Comparison of ENCODE assay signal across 8 cellular contexts in the genomic region with DNA sequence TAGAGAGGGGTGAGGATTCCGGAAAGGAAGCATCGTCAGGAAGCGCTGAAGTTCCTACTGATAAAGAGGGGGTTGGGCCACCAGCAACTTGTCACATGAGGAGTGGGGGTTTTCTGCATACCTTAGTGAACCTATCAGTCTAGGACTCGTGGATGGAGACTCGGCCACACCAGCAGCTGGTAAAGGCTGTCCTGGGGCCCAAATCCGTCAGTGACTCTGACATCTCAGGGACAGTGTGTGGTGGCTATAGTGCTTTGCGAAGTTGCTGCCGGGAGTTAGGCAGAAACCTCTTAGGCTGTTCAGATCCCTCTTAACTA. TPM values are rescaled to one million over a fixed set of nuclear protein-coding genes. Genes with fewer than 3 reads are reported as not detected.
DNase-seq lines count a peak whose midpoint lies in the region; ATAC-seq and TF ChIP-seq lines count a peak whose summit lies in the region.

No MANE protein-coding gene starts in this region.

- TF ChIP-seq POLR2A in spleen (IDR thresholded peaks at IDR 0.05) = no peak

- H3K27ac Mint-ChIP-seq in T-helper 1 cell treated with Interleukin-12 subunit alpha and Interleukin-12 subunit beta and Interleukin-4 antibody, amounts not matched to agents 30 μg/mL and 1 μg/mL, for 36 hours = no peak overlapping the region

- H3K4me3 ChIP-seq in SJCRH30 = peak overlapping the region; percentile 64
- peak overlapping the region in 9 of 10 donors; percentile 39 to 79 (median 69) for H3K4me3 ChIP-seq in heart right ventricle
- H3K4me3 ChIP-seq in spleen = peak overlapping the region in 6 of 8 donors; percentile 57 to 80 (median 60)

- H3K27me3 ChIP-seq in SJCRH30 (no peaks in the 10 kb centered on the region), heart right ventricle (peaks cover 0 to 7% (median 0%) of the 10 kb centered on the region in 7 donors), spleen (replicated peaks in 1 of 7) (peaks cover 0 to 14% (median 0%) of the 10 kb centered on the region in 7 donors)

- H3K27ac ChIP-seq in SJCRH30 (no peak overlapping the region), heart right ventricle (peak overlapping the region in 8 of 10 donors; percentile 41 to 87 (median 70)), spleen (peak overlapping the region; percentile 21 to 84 (median 78))

- no peaks in the 10 kb centered on the region for H3K36me3 Mint-ChIP-seq in T-helper 1 cell treated with Interleukin-12 subunit alpha and Interleukin-12 subunit beta and Interleukin-4 antibody, amounts not matched to agents 30 μg/mL and 1 μg/mL, for 36 hours (ENCODE audit: low read depth)

- peaks cover 41% of the 10 kb centered on the region for H3K27me3 Mint-ChIP-seq in T-helper 1 cell treated with Interleukin-12 subunit alpha and Interleukin-12 subunit beta and Interleukin-4 antibody, amounts not matched to agents 30 μg/mL and 1 μg/mL, for 36 hours (ENCODE audit: low read depth)

- H3K36me3 ChIP-seq in SJCRH30 (no peaks in the 10 kb centered on the region), heart right ventricle (no peaks in the 10 kb centered on the region), spleen (no peaks in the 10 kb centered on the region)

- TF ChIP-seq CTCF in heart right ventricle (IDR thresholded peaks at IDR 0.05) (no peak), spleen (IDR thresholded peaks at IDR 0.05 in 8 of 11, conservative IDR thresholded peaks at IDR 0.05 in 3 of 11) (no peak)

- no peaks in the 10 kb centered on the region for H3K9me3 Mint-ChIP-seq in T-helper 1 cell treated with Interleukin-12 subunit alpha and Interleukin-12 subunit beta and Interleukin-4 antibody, amounts not matched to agents 30 μg/mL and 1 μg/mL, for 36 hours

- peak overlapping the region; percentile 86 for H3K4me3 Mint-ChIP-seq in T-helper 1 cell treated with Interleukin-12 subunit alpha and Interleukin-12 subunit beta and Interleukin-4 antibody, amounts not matched to agents 30 μg/mL and 1 μg/mL, for 36 hours

- intact Hi-C loops in heart right ventricle (cut with DNase I) = loop anchor here in 8 of 10 donors (1.0 to 10.0 kb wide), 8 partner anchors 99 to 277 kb away; no protein-coding TSS in a partner anchor
- intact Hi-C loops in spleen (cut with DNase I; ENCODE audit: low total_unique reads) = loop anchor here (5.0 to 10.0 kb wide), 2 partner anchors 114 to 277 kb away; no protein-coding TSS in a partner anchor

- ATAC-seq in heart right ventricle (peak in 5 of 8 donors; percentile 8 to 55 (median 32)), HG03457 (IDR thresholded peaks at IDR 0.05; ENCODE audit: unreplicated experiment) (no peak)

- H3K4me1 ChIP-seq in SJCRH30 (peaks cover 7% of the 10 kb centered on the region), heart right ventricle (peaks cover 0 to 18% (median 8%) of the 10 kb centered on the region in 9 donors), spleen (peaks cover 0 to 21% (median 17%) of the 10 kb centered on the region in 6 donors)

- 9 to 10% methylated on average over 8 of the region's 8 CpGs for WGBS in heart right ventricle, 2 donors
- 8 to 17% (median 12%) methylated on average over 8 of the region's 8 CpGs for WGBS in spleen, 5 donors

- H3K9me3 ChIP-seq in SJCRH30 (replicated peaks) = no peaks in the 10 kb centered on the region
- H3K9me3 ChIP-seq in heart right ventricle = no peaks in the 10 kb centered on the region
- H3K9me3 ChIP-seq in spleen = no peaks in the 10 kb centered on the region

- DNase-seq in T-helper 1 cell = no peak
- DNase-seq in SJCRH30 = no peak
- DNase-seq in heart right ventricle = no peak
- no peak for DNase-seq in spleen
- DNase-seq in retina = no peak
- DNase-seq in germinal center (ENCODE audit: low spot score) = no peak

- peaks cover 11% of the 10 kb centered on the region for H3K4me1 Mint-ChIP-seq in T-helper 1 cell treated with Interleukin-12 subunit alpha and Interleukin-12 subunit beta and Interleukin-4 antibody, amounts not matched to agents 30 μg/mL and 1 μg/mL, for 36 hours (ENCODE audit: low read depth)

RNA-seq across cellular contexts. Expression of a gene that starts 16.4 kb away (rescaled TPM):
- not detected in 2 replicates for total RNA-seq in SJCRH30 (2014; rRNA removed; shearing (Covaris generic))
- 1 to 10 TPM in 4 of 10 donors, not detected in 6; 1.2 to 7.8 (median 4.4) TPM for total RNA-seq in heart right ventricle
- 1 to 10 TPM; 2.9 to 4.4 TPM for polyA plus RNA-seq in heart right ventricle
- 10 to 100 TPM in 6 of 7 donors, 1 to 10 TPM in 1; 8.8 to 27.6 (median 15.1) TPM for total RNA-seq in spleen
- 10 to 100 TPM in 1 of 3 donors, 1 to 10 TPM in 2; 4.5 to 11.3 (median 6.7) TPM for polyA plus RNA-seq in spleen

RNA-seq across cellular contexts. Expression of a gene that starts 18.1 kb away (rescaled TPM):
- 49.6 and 70.4 TPM in 2 replicates for total RNA-seq in SJCRH30 (2014; rRNA removed; shearing (Covaris generic))
- total RNA-seq in heart right ventricle (10 to 100 TPM; 28.8 to 56.4 (median 38.3) TPM), spleen (100 to 1,000 TPM in 2 of 7 donors, 10 to 100 TPM in 5; 58.9 to 119 (median 73.0) TPM)
- polyA plus RNA-seq in heart right ventricle (10 to 100 TPM; 50.2 to 79.3 TPM), spleen (10 to 100 TPM; 72.8 to 92.1 (median 82.2) TPM)

RNA-seq across cellular contexts. Expression of a gene that starts 27.4 kb away (rescaled TPM):
- total RNA-seq in SJCRH30 (2014; rRNA removed; shearing (Covaris generic)) = 0.06 TPM in 1 of 2 replicates, not detected in the other
- total RNA-seq in heart right ventricle (not detected), spleen (under 1 TPM in 1 of 7 donors, not detected in 6; 0.23 TPM)
- polyA plus RNA-seq in heart right ventricle (not detected), spleen (under 1 TPM; 0.06 to 0.16 (median 0.15) TPM)

RNA-seq across cellular contexts. Expression of a gene that starts 53.2 kb away (rescaled TPM):
- 4.9 and 5.8 TPM in 2 replicates for total RNA-seq in SJCRH30 (2014; rRNA removed; shearing (Covaris generic))
- total RNA-seq in heart right ventricle = 100 to 1,000 TPM; 242 to 420 (median 299) TPM
- polyA plus RNA-seq in heart right ventricle = 100 to 1,000 TPM; 286 to 293 TPM
- 100 to 1,000 TPM; 101 to 335 (median 270) TPM for total RNA-seq in spleen
- 100 to 1,000 TPM in 1 of 3 donors, 10 to 100 TPM in 2; 72.4 to 174 (median 74.1) TPM for polyA plus RNA-seq in spleen

RNA-seq across cellular contexts. Expression of a gene that starts 58.4 kb away (rescaled TPM):
- not detected in 2 replicates for total RNA-seq in SJCRH30 (2014; rRNA removed; shearing (Covaris generic))
- total RNA-seq in heart right ventricle (1 to 10 TPM in 5 of 10 donors, under 1 TPM in 5; 0.28 to 3.2 (median 0.91) TPM), spleen (under 1 TPM in 3 of 7 donors, not detected in 4; 0.57 to 0.91 (median 0.76) TPM)
- polyA plus RNA-seq in heart right ventricle (1 to 10 TPM in 1 of 2 donors, under 1 TPM in 1; 0.75 to 1.1 TPM), spleen (under 1 TPM in 2 of 3 donors, not detected in 1; 0.09 to 0.22 TPM)
